In genomic region chr1:89821322-89822108, GRCh38 we compare ENCODE assay signal across 8 cellular contexts.
DNase-seq lines count a peak whose midpoint lies in the region; ATAC-seq and TF ChIP-seq lines count a peak whose summit lies in the region.

No MANE protein-coding gene starts in this region.

- TF ChIP-seq CTCF in AG10803 (conservative IDR thresholded peaks at IDR 0.05; ENCODE audit: low read length) = 0 out of 2 replicates have a peak, but pooled peaks have one; percentile 5

- no peaks in the 10 kb centered on the region for H3K27me3 ChIP-seq in effector memory CD4-positive, alpha-beta T cell (replicated peaks; ENCODE audit: control insufficient read depth, insufficient read depth, low read length, poor library complexity, severe bottlenecking)
- H3K27me3 ChIP-seq in mucosa of rectum (ENCODE audit: control insufficient read depth in 2 of 2, insufficient read depth in 2 of 2, low read length in 2 of 2) = no peaks in the 10 kb centered on the region

- H3K27ac ChIP-seq in effector memory CD4-positive, alpha-beta T cell (ENCODE audit: insufficient read depth, low read length, poor library complexity, severe bottlenecking) = peak overlapping the region; percentile 62
- peak overlapping the region; percentile 90 for H3K27ac ChIP-seq in mucosa of rectum (ENCODE audit: low read depth in 2 of 2, low read length in 2 of 2)

- ATAC-seq in GM18867 (IDR thresholded peaks at IDR 0.05; ENCODE audit: unreplicated experiment) = peak; percentile 63
- peak; percentile 43 for ATAC-seq in HG03064 (IDR thresholded peaks at IDR 0.05; ENCODE audit: low read depth, unreplicated experiment)

- H3K4me1 ChIP-seq in effector memory CD4-positive, alpha-beta T cell (ENCODE audit: control insufficient read depth, insufficient read depth, low read length, poor library complexity, severe bottlenecking) = peaks cover 12% of the 10 kb centered on the region
- peaks cover 6 to 15% of the 10 kb centered on the region in 2 donors for H3K4me1 ChIP-seq in mucosa of rectum (ENCODE audit: control insufficient read depth in 2 of 2, insufficient read depth in 2 of 2, low read length in 2 of 2)

- peak overlapping the region; percentile 68 to 70 for H3K9ac ChIP-seq in mucosa of rectum (ENCODE audit: low read depth in 1 of 2, low read length in 2 of 2)

- DNase-seq in AG10803 (ENCODE audit: low read depth) = no peak
- DNase-seq in NCI-H345 treated with DMSO at 0.1 percent for 48 hours (lab: John Stamatoyannopoulos, UW; ENCODE audit: unreplicated experiment) = peak; percentile 58
- peak; percentile 59 to 69 for DNase-seq in activated CD4-positive, alpha-beta T cell treated with anti-CD3 and anti-CD28 coated beads, Interleukin-2, amount 50 U/mL, for 48 hours
- peak; percentile 42 to 49 (median 48) for DNase-seq in effector memory CD4-positive, alpha-beta T cell
- peak; percentile 29 to 65 for DNase-seq in stimulated activated CD8-positive, alpha-beta memory T cell treated with anti-CD3 and anti-CD28 coated beads, Interleukin-7, amount 100 ng/mL, for 4 hours (ENCODE audit: low read depth in 2 of 2)

- H3K4me3 ChIP-seq in AG10803 (ENCODE audit: low read length) (peak overlapping the region; percentile 70), mucosa of rectum (ENCODE audit: low read length in 2 of 2) (peak overlapping the region; percentile 83 to 86)
- H3K4me3 ChIP-seq in effector memory CD4-positive, alpha-beta T cell (ENCODE audit: insufficient read depth, low read depth, low read length, poor library complexity, severe bottlenecking) = peak overlapping the region; percentile 90

- no peaks in the 10 kb centered on the region for H3K36me3 ChIP-seq in effector memory CD4-positive, alpha-beta T cell (ENCODE audit: control insufficient read depth, insufficient read depth, low read length)
- H3K36me3 ChIP-seq in mucosa of rectum (ENCODE audit: control insufficient read depth in 2 of 2, insufficient read depth in 2 of 2, low read length in 2 of 2) = no peaks in the 10 kb centered on the region

- no peaks in the 10 kb centered on the region for H3K9me3 ChIP-seq in effector memory CD4-positive, alpha-beta T cell (ENCODE audit: control insufficient read depth, low read length)
- no peaks in the 10 kb centered on the region for H3K9me3 ChIP-seq in mucosa of rectum (ENCODE audit: control insufficient read depth in 2 of 2, low read length in 2 of 2)
